13 cellular contexts compared by ENCODE assay signal in genomic region chr17:80817861-80818260, GRCh38.
DNase-seq lines count a peak whose midpoint lies in the region; ATAC-seq and TF ChIP-seq lines count a peak whose summit lies in the region.
"Had no signal": no experiment of that assay in that cellular context is flagged by ENCODE, and none has a peak within 500 bp of the region (broad histone marks: within the 10 kb centered on the region; RNA-seq: fewer than 3 reads in every experiment).

No MANE protein-coding gene starts in this region.

- H3K9me3 Mint-ChIP-seq in activated CD8-positive, alpha-beta T cell treated with anti-CD3 and anti-CD28 coated beads, Interleukin-2, amount 10 ng/mL, durations not matched to agents 7 days and 5 days (ENCODE audit: insufficient read depth): no peaks in the 10 kb centered on the region
- H3K9me3 Mint-ChIP-seq in activated CD8-positive, alpha-beta T cell treated with anti-CD3 and anti-CD28 coated beads for 36 hours: no peaks in the 10 kb centered on the region
- H3K9me3 Mint-ChIP-seq: neural crest cell had no signal

- no peaks in the 10 kb centered on the region for H3K27me3 Mint-ChIP-seq in activated CD8-positive, alpha-beta T cell treated with anti-CD3 and anti-CD28 coated beads, Interleukin-2, amount 10 ng/mL, durations not matched to agents 7 days and 5 days (ENCODE audit: low read depth)
- no peaks in the 10 kb centered on the region for H3K27me3 Mint-ChIP-seq in activated CD8-positive, alpha-beta T cell treated with anti-CD3 and anti-CD28 coated beads for 36 hours

- no peak overlapping the region for H3K27ac ChIP-seq in brain microvascular endothelial cell
- H3K27ac ChIP-seq: upper lobe of left lung had no signal

- POLR2A ChIA-PET in activated CD8-positive, alpha-beta T cell treated with anti-CD3 and anti-CD28 coated beads, Interleukin-2, amount 10 ng/mL, durations not matched to agents 7 days and 5 days (lab: Charles Lee): interaction anchor here (0.6 kb wide), 1 partner anchor 27 kb away, joined by 3 read pairs; no protein-coding TSS in a partner anchor
- POLR2A ChIA-PET in activated CD8-positive, alpha-beta T cell treated with anti-CD3 and anti-CD28 coated beads for 36 hours (lab: Charles Lee): interaction anchor here (1.6 kb wide), 1 partner anchor 10 kb away, joined by 5 read pairs; no protein-coding TSS in a partner anchor

- no peaks in the 10 kb centered on the region for H3K36me3 ChIP-seq in brain microvascular endothelial cell (replicated peaks)

- H3K27ac Mint-ChIP-seq in activated CD8-positive, alpha-beta T cell treated with anti-CD3 and anti-CD28 coated beads, Interleukin-2, amount 10 ng/mL, durations not matched to agents 7 days and 5 days: peak overlapping the region; percentile 59
- H3K27ac Mint-ChIP-seq in activated CD8-positive, alpha-beta T cell treated with anti-CD3 and anti-CD28 coated beads for 36 hours: no peak overlapping the region

- H3K4me3 ChIP-seq in brain microvascular endothelial cell (ENCODE audit: low read depth, low read length): no peak overlapping the region
- H3K4me3 ChIP-seq: upper lobe of left lung had no signal

- TF ChIP-seq CTCF in activated CD8-positive, alpha-beta T cell treated with anti-CD3 and anti-CD28 coated beads for 36 hours (IDR thresholded peaks at IDR 0.05): no peak
- TF ChIP-seq CTCF in brain microvascular endothelial cell (IDR thresholded peaks at IDR 0.05; ENCODE audit: low read depth, low read length, missing control alignments): no peak

- CTCF ChIA-PET in activated CD8-positive, alpha-beta T cell treated with anti-CD3 and anti-CD28 coated beads, Interleukin-2, amount 10 ng/mL, durations not matched to agents 7 days and 5 days (lab: Charles Lee): interaction anchor here (0.7 to 1.7 kb wide), 2 partner anchors 26 to 36 kb away, joined by 3 to 5 read pairs; no protein-coding TSS in a partner anchor
- CTCF ChIA-PET in activated CD8-positive, alpha-beta T cell treated with anti-CD3 and anti-CD28 coated beads for 36 hours (lab: Charles Lee): interaction anchor here (1.9 kb wide), 1 partner anchor 81 kb away, joined by 10 read pairs; no protein-coding TSS in a partner anchor

- H3K4me1 Mint-ChIP-seq in activated CD8-positive, alpha-beta T cell treated with anti-CD3 and anti-CD28 coated beads, Interleukin-2, amount 10 ng/mL, durations not matched to agents 7 days and 5 days (ENCODE audit: low read depth): peaks cover 75% of the 10 kb centered on the region
- peaks cover 33% of the 10 kb centered on the region for H3K4me1 Mint-ChIP-seq in activated CD8-positive, alpha-beta T cell treated with anti-CD3 and anti-CD28 coated beads for 36 hours (ENCODE audit: low read depth)

- no peak overlapping the region for H3K4me3 Mint-ChIP-seq in activated CD8-positive, alpha-beta T cell treated with anti-CD3 and anti-CD28 coated beads, Interleukin-2, amount 10 ng/mL, durations not matched to agents 7 days and 5 days
- H3K4me3 Mint-ChIP-seq in activated CD8-positive, alpha-beta T cell treated with anti-CD3 and anti-CD28 coated beads for 36 hours: no peak overlapping the region
- H3K4me3 Mint-ChIP-seq: neural crest cell had no signal

- ATAC-seq in activated CD8-positive, alpha-beta T cell treated with anti-CD3 and anti-CD28 coated beads, Interleukin-2, amount 10 ng/mL, durations not matched to agents 7 days and 5 days: no peak
- no peak for ATAC-seq in activated CD8-positive, alpha-beta T cell treated with anti-CD3 and anti-CD28 coated beads for 36 hours
- no peak for ATAC-seq in GM18502 (IDR thresholded peaks at IDR 0.05; ENCODE audit: poor library complexity, unreplicated experiment)

- no peaks in the 10 kb centered on the region for H3K27me3 ChIP-seq in brain microvascular endothelial cell (replicated peaks)
- H3K27me3 ChIP-seq: upper lobe of left lung had no signal

- in situ Hi-C loops in brain microvascular endothelial cell (cut with HindIII; ENCODE audit: low pct_ligation_motif_present, low sequenced_read_pairs): no loop called here

- H3K36me3 Mint-ChIP-seq in activated CD8-positive, alpha-beta T cell treated with anti-CD3 and anti-CD28 coated beads, Interleukin-2, amount 10 ng/mL, durations not matched to agents 7 days and 5 days (ENCODE audit: low read depth): peaks cover 64% of the 10 kb centered on the region
- peaks cover 16% of the 10 kb centered on the region for H3K36me3 Mint-ChIP-seq in activated CD8-positive, alpha-beta T cell treated with anti-CD3 and anti-CD28 coated beads for 36 hours (ENCODE audit: low read depth)

- DNase-seq in activated CD8-positive, alpha-beta T cell treated with anti-CD3 and anti-CD28 coated beads, Interleukin-2, amount 10 ng/mL, durations not matched to agents 7 days and 5 days: no peak
- no peak for DNase-seq in activated CD8-positive, alpha-beta T cell treated with anti-CD3 and anti-CD28 coated beads for 36 hours
- DNase-seq in HT1080 (ENCODE audit: low read depth) (peak; percentile 32), brain microvascular endothelial cell (peak; percentile 16), posterior vena cava (ENCODE audit: low spot score) (peak; percentile 59), cortex of kidney (lab: John Stamatoyannopoulos, UW) (no peak), kidney glomerular epithelial cell (lab: John Stamatoyannopoulos, UW) (no peak)
- DNase-seq: dermis blood vessel endothelial cell, RPMI8226, small intestine had no signal

- intact Hi-C loops in activated CD8-positive, alpha-beta T cell treated with anti-CD3 and anti-CD28 coated beads for 36 hours (cut with micrococcal nuclease): no loop called here
- intact Hi-C loops in posterior vena cava (cut with DNase I): no loop called here

Comparison
In these comparisons a context has a peak if more than half of its experiments do, and no peak if none do; other contexts are left out.
1. DNase-seq: peak in HT1080 (single experiment), brain microvascular endothelial cell (single experiment) and posterior vena cava (single experiment); none in activated CD8-positive, alpha-beta T cell treated with anti-CD3 and anti-CD28 coated beads, Interleukin-2, amount 10 ng/mL, durations not matched to agents 7 days and 5 days (single experiment), activated CD8-positive, alpha-beta T cell treated with anti-CD3 and anti-CD28 coated beads for 36 hours (single experiment), cortex of kidney (single experiment) and kidney glomerular epithelial cell (single experiment).